In genomic region chr16:57600048-57600835, GRCh38 we compare ENCODE assay signal across 8 cellular contexts. TPM values are rescaled to one million over a fixed set of nuclear protein-coding genes. Genes with fewer than 3 reads are reported as not detected.
DNase-seq lines count a peak whose midpoint lies in the region; ATAC-seq and TF ChIP-seq lines count a peak whose summit lies in the region.

No MANE protein-coding gene starts in this region.

- H3K4me1 ChIP-seq in psoas muscle: peaks cover 4% of the 10 kb centered on the region

- TF ChIP-seq POLR2A in NB4 (IDR thresholded peaks at IDR 0.05; ENCODE audit: extremely low read depth, insufficient read length): no peak

- intact Hi-C loops in head of caudate nucleus (cut with DNase I) (no loop called here), psoas muscle (cut with DNase I) (loop anchor here in 1 of 2 donors (2.0 kb wide), 1 partner anchor 49 kb away; no protein-coding TSS in a partner anchor)

- peak; percentile 57 to 69 (median 66) for ATAC-seq in psoas muscle

- DNase-seq in ACHN (peak; percentile 71), GM10248 (ENCODE audit: extremely low spot score) (peak; percentile 71), NB4 (ENCODE audit: low read depth) (peak; percentile 56), head of caudate nucleus (peak in 37 of 42 donors; percentile 30 to 75 (median 54)), psoas muscle (peak in 1 of 2 donors; percentile 72), NOMO-1 (lab: John Stamatoyannopoulos, UW; ENCODE audit: unreplicated experiment in 2 of 2) (no peak), HCEC 1CT (no peak)
- DNase-seq in activated T-cell treated with anti-CD3 and anti-CD28 coated beads, Interleukin-2, amount 50 U/mL, for 48 hours: peak; percentile 75 to 79

- 18 to 23% (median 21%) methylated on average over 12 of the region's 12 CpGs for WGBS in psoas muscle, 3 donors

- peaks cover 0 to 14% (median 0%) of the 10 kb centered on the region in 3 donors for H3K27me3 ChIP-seq in psoas muscle (ENCODE audit: insufficient read depth in 3 of 3, low read length in 2 of 3)

- POLR2A ChIA-PET in GM10248 (lab: Yijun Ruan, JAX): interaction anchor here (1.3 kb wide), 1 partner anchor 10 kb away, joined by 3 read pairs; no protein-coding TSS in a partner anchor

- H3K4me3 ChIP-seq in NB4 (ENCODE audit: low read depth, low read length) (no peak overlapping the region), psoas muscle (no peak overlapping the region)

- H3K9me3 ChIP-seq in psoas muscle: peaks cover 4% of the 10 kb centered on the region

- no peaks in the 10 kb centered on the region for H3K36me3 ChIP-seq in psoas muscle (ENCODE audit: insufficient read depth in 1 of 2, low read depth in 1 of 2)

- CTCF ChIA-PET in GM10248 (lab: Yijun Ruan, JAX): interaction anchor here (0.9 to 9.5 kb wide), 19 partner anchors 9 to 131 kb away, joined by 3 to 116 read pairs (median 7); partner anchors contain the start of genes ADGRG5 and DOK4

- in situ Hi-C loops in ACHN (cut with HindIII; ENCODE audit: low pct_ligation_motif_present, low pct_unique_long_range_greater_than_20kb, low sequenced_read_pairs): no loop called here

- TF ChIP-seq CTCF in GM10248 (IDR thresholded peaks at IDR 0.05; ENCODE audit: control extremely low read depth, extremely low read depth, low read depth, missing control alignments) (peak; percentile 84), NB4 (IDR thresholded peaks at IDR 0.05; ENCODE audit: low read depth, low read length) (peak; percentile 41), psoas muscle (IDR thresholded peaks at IDR 0.05) (peak; percentile 52)

- no peak overlapping the region for H3K27ac ChIP-seq in psoas muscle

RNA-seq across cellular contexts. Expression of gene ADGRG1, which starts 28.2 kb away (rescaled TPM):
- total RNA-seq in psoas muscle: 10 to 100 TPM; 14.2 to 19.4 (median 15.7) TPM
- polyA plus RNA-seq in psoas muscle: 10 to 100 TPM in 1 of 3 donors, 1 to 10 TPM in 2; 5.3 to 10.4 (median 7.4) TPM

RNA-seq across cellular contexts. Expression of gene ADGRG5, which starts 57.8 kb away (rescaled TPM):
- total RNA-seq in psoas muscle: under 1 TPM in 3 of 4 donors, not detected in 1; 0.11 to 0.37 (median 0.19) TPM
- under 1 TPM in 1 of 3 donors, not detected in 2; 0.05 TPM for polyA plus RNA-seq in psoas muscle

Comparison
In these comparisons a context has a peak if more than half of its experiments do, and no peak if none do; other contexts are left out.
1. DNase-seq: peak in ACHN (single experiment), GM10248 (single experiment), NB4 (single experiment), activated T-cell treated with anti-CD3 and anti-CD28 coated beads, Interleukin-2, amount 50 U/mL, for 48 hours (2 of 2) and head of caudate nucleus (37 of 42); none in NOMO-1 (0 of 2) and HCEC 1CT (single experiment).
2. Peak in every context shown above with its lines, with median percentiles within 50 percentile points of each other: CTCF ChIP-seq.